Comparison of ENCODE assay signal across 9 cellular contexts in the genomic region with DNA sequence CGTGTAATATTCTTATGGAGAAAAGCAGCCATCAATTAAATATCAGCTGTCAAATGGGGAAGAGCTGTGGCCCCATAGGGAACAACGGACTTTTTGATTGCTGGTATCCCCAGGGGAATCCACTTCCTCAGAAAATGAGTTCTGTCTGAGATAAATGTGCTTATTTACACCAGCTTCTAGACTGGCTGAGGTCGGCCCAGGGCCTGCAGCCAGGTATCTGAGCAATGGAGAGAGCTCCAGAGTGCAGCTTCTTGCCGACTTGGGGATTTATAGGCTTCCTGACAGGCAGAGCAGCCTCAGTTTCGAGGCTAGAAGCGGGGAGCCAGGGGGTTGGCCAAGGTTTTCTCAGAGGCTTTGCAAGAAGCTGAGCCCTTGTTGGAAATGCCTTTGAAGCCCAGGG.
A peak's percentile ranks its signal among the peaks of the same experiment; 100 is the strongest.
DNase-seq lines count a peak whose midpoint lies in the region; ATAC-seq and TF ChIP-seq lines count a peak whose summit lies in the region.
"Had no signal": no experiment of that assay in that cellular context is flagged by ENCODE, and none has a peak within 500 bp of the region (broad histone marks: within the 10 kb centered on the region; RNA-seq: fewer than 3 reads in every experiment).

No MANE protein-coding gene starts in this region.

- H3K23ac ChIP-seq in H9 (ENCODE audit: insufficient read length, low read depth, low read length), result no peak overlapping the region

- H2AFZ ChIP-seq in H9 (ENCODE audit: low read length), result no peak overlapping the region

- H3K4me2 ChIP-seq in H9 (ENCODE audit: insufficient read depth, insufficient read length, low read length), result no peak overlapping the region

- no peak overlapping the region for H2AK5ac ChIP-seq in H9 (ENCODE audit: insufficient read length, low read length)

- H2BK15ac ChIP-seq in H9 (ENCODE audit: low read depth, low read length), result no peak overlapping the region

- TF ChIP-seq CTCF in brain microvascular endothelial cell (IDR thresholded peaks at IDR 0.05; ENCODE audit: low read depth, low read length, missing control alignments), result no peak
- TF ChIP-seq CTCF in mesothelial cell of epicardium (IDR thresholded peaks at IDR 0.05; ENCODE audit: unreplicated experiment), result no peak
- no peak for TF ChIP-seq CTCF in transverse colon (IDR thresholded peaks at IDR 0.05)
- no peak for TF ChIP-seq CTCF in H9 (conservative IDR thresholded peaks at IDR 0.05)

- H4K91ac ChIP-seq in H9 (ENCODE audit: insufficient read length, low read depth, low read length), result no peak overlapping the region

- no peaks in the 10 kb centered on the region for H3K79me1 ChIP-seq in H9 (ENCODE audit: insufficient read depth, low read depth, low read length, poor library complexity, severe bottlenecking)

- in situ Hi-C loops in brain microvascular endothelial cell (cut with HindIII; ENCODE audit: low pct_ligation_motif_present, low sequenced_read_pairs) (no loop called here), transverse colon (cut with MboI; ENCODE audit: low pct_ligation_motif_present in 1 of 4, low pct_unique_long_range_greater_than_20kb in 1 of 4, low sequenced_read_pairs in 3 of 4) (no loop called here)

- POLR2A ChIA-PET in naive thymus-derived CD8-positive, alpha-beta T cell (lab: Charles Lee), result no interaction called here

- H3K27ac ChIP-seq in brain microvascular endothelial cell (peak overlapping the region; percentile 83), transverse colon (peak overlapping the region; percentile 91 to 95 (median 92)), H9 (ENCODE audit: insufficient read length, low read depth, low read length) (no peak overlapping the region)

- TF ChIP-seq POLR2A in transverse colon (IDR thresholded peaks at IDR 0.05), result no peak

- no peak for TF ChIP-seq EP300 in transverse colon (IDR thresholded peaks at IDR 0.05; ENCODE audit: low read depth)

- no peak overlapping the region for H4K5ac ChIP-seq in H9 (ENCODE audit: insufficient read length, low read depth, low read length)

- H3K4me1 ChIP-seq in transverse colon (peaks cover 47 to 59% (median 55%) of the 10 kb centered on the region in 4 donors), H9 (ENCODE audit: insufficient read depth, low read length) (no peaks in the 10 kb centered on the region; the same call in 1 of the 2 replicates)

- H2BK12ac ChIP-seq in H9 (ENCODE audit: insufficient read length, low read depth, low read length), result no peak overlapping the region

- intact Hi-C loops in transverse colon (cut with DNase I; ENCODE audit: low total_unique reads), result no loop called here

- H3K27me3 Mint-ChIP-seq in mesothelial cell of epicardium (ENCODE audit: low read depth) (no peaks in the 10 kb centered on the region), H9 (ENCODE audit: low read depth) (peaks cover 2% of the 10 kb centered on the region)
- peaks cover 0 to 15% (median 4%) of the 10 kb centered on the region in 5 donors for H3K27me3 Mint-ChIP-seq in naive thymus-derived CD8-positive, alpha-beta T cell

- H3K4me1 Mint-ChIP-seq in mesothelial cell of epicardium (peaks cover 70% of the 10 kb centered on the region), H9 (peaks cover 4 to 8% of the 10 kb centered on the region in 2 experiments; a peak in 2 of 4 replicates)
- H3K4me1 Mint-ChIP-seq in naive thymus-derived CD8-positive, alpha-beta T cell, result peaks cover 0 to 8% (median 2%) of the 10 kb centered on the region in 4 donors

- no peaks in the 10 kb centered on the region for H3K27me3 ChIP-seq in brain microvascular endothelial cell (replicated peaks)
- no peaks in the 10 kb centered on the region for H3K27me3 ChIP-seq in transverse colon
- H3K27me3 ChIP-seq in H9 (ENCODE audit: insufficient read depth, low read length), result no peaks in the 10 kb centered on the region

- H3K9ac ChIP-seq in H9 (ENCODE audit: extremely low read depth, insufficient read length, low read length), result no peak overlapping the region

- no peaks in the 10 kb centered on the region for H3K36me3 ChIP-seq in brain microvascular endothelial cell (replicated peaks)
- H3K36me3 ChIP-seq in transverse colon, result no peaks in the 10 kb centered on the region

- peak overlapping the region; percentile 94 for H3K27ac Mint-ChIP-seq in mesothelial cell of epicardium
- H3K27ac Mint-ChIP-seq in H9, result peak overlapping the region in 1 of 3 experiments; percentile 63; a peak in 1 of 7 replicates
- no peak overlapping the region for H3K27ac Mint-ChIP-seq in naive thymus-derived CD8-positive, alpha-beta T cell

- DNase-seq in NOMO-1 treated with DMSO at 0.1 percent for 48 hours (lab: John Stamatoyannopoulos, UW; ENCODE audit: unreplicated experiment) (peak; percentile 13), NOMO-1 treated with dmso at 0.1 percent for 144 hours (lab: John Stamatoyannopoulos, UW; ENCODE audit: unreplicated experiment) (no peak), brain microvascular endothelial cell (no peak), mesothelial cell of epicardium (ENCODE audit: low spot score in 2 of 2, unreplicated experiment in 2 of 2) (no peak), transverse colon (no peak), H9 (no peak)
- no peak for DNase-seq in naive thymus-derived CD8-positive, alpha-beta T cell
- DNase-seq: activated naive CD4-positive, alpha-beta T cell treated with anti-CD3 and anti-CD28 coated beads, Interleukin-2, amount 50 U/mL, for 16 hours had no signal

- H2BK20ac ChIP-seq in H9 (ENCODE audit: low read depth, low read length, poor library complexity, severe bottlenecking), result no peak overlapping the region

- H3K4me3 ChIP-seq in brain microvascular endothelial cell (ENCODE audit: low read depth, low read length), result no peak overlapping the region
- H3K4me3 ChIP-seq in transverse colon, result no peak overlapping the region

- H3K14ac ChIP-seq in H9 (ENCODE audit: insufficient read depth, low read length), result no peak overlapping the region

- H2BK5ac ChIP-seq in H9 (ENCODE audit: insufficient read length, low read length), result no peak overlapping the region

- H3K18ac ChIP-seq in H9 (ENCODE audit: insufficient read length, low read depth, low read length), result no peak overlapping the region

- H3T11ph ChIP-seq in H9 (ENCODE audit: low read length), result no peak overlapping the region

- WGBS in transverse colon (ENCODE audit: low coverage in 1 of 2), 2 donors, result 32 to 54% methylated on average over 2 to 6 of the region's 6 CpGs
- WGBS in H9 (ENCODE audit: extremely low coverage, insufficient read length, low lambda C conversion rate), result no CpG with 5 or more reads among the region's 6 CpGs

- no peaks in the 10 kb centered on the region for H3K23me2 ChIP-seq in H9 (ENCODE audit: insufficient read length, low read depth, low read length, poor library complexity, severe bottlenecking)

- H3K36me3 Mint-ChIP-seq in mesothelial cell of epicardium (no peaks in the 10 kb centered on the region), H9 (ENCODE audit: insufficient read depth in 1 of 3, low read depth in 3 of 3) (no peaks in the 10 kb centered on the region)
- no peaks in the 10 kb centered on the region for H3K36me3 Mint-ChIP-seq in naive thymus-derived CD8-positive, alpha-beta T cell

- no peaks in the 10 kb centered on the region for H3K79me2 ChIP-seq in H9 (ENCODE audit: insufficient read depth, low read length)

- H3K56ac ChIP-seq in H9 (ENCODE audit: insufficient read length, low read depth, low read length), result no peak overlapping the region

- ATAC-seq in naive thymus-derived CD8-positive, alpha-beta T cell, result no peak
- no peak for ATAC-seq in GM18511 (IDR thresholded peaks at IDR 0.05; ENCODE audit: unreplicated experiment)

- H4K20me1 ChIP-seq in H9 (ENCODE audit: control insufficient read depth, insufficient read depth, insufficient read length), result no peaks in the 10 kb centered on the region

- no peak overlapping the region for H3K4ac ChIP-seq in H9 (ENCODE audit: low read depth, low read length)

- H4K8ac ChIP-seq in H9 (replicated peaks; ENCODE audit: insufficient read length, low read depth, low read length), result no peak overlapping the region

- H3K9me3 Mint-ChIP-seq in mesothelial cell of epicardium (no peaks in the 10 kb centered on the region), H9 (no peaks in the 10 kb centered on the region)
- H3K9me3 Mint-ChIP-seq in naive thymus-derived CD8-positive, alpha-beta T cell, result no peaks in the 10 kb centered on the region

- H3K4me3 Mint-ChIP-seq in mesothelial cell of epicardium, result peak overlapping the region; percentile 2
- no peak overlapping the region for H3K4me3 Mint-ChIP-seq in H9
- no peak overlapping the region for H3K4me3 Mint-ChIP-seq in naive thymus-derived CD8-positive, alpha-beta T cell

- H3K9me3 ChIP-seq in transverse colon (no peaks in the 10 kb centered on the region), H9 (ENCODE audit: control insufficient read depth, low read depth, low read length) (no peaks in the 10 kb centered on the region)

- H2BK120ac ChIP-seq in H9 (ENCODE audit: low read depth, low read length, poor library complexity, severe bottlenecking), result no peak overlapping the region
